23 cellular contexts compared by ENCODE assay signal in the genomic region with DNA sequence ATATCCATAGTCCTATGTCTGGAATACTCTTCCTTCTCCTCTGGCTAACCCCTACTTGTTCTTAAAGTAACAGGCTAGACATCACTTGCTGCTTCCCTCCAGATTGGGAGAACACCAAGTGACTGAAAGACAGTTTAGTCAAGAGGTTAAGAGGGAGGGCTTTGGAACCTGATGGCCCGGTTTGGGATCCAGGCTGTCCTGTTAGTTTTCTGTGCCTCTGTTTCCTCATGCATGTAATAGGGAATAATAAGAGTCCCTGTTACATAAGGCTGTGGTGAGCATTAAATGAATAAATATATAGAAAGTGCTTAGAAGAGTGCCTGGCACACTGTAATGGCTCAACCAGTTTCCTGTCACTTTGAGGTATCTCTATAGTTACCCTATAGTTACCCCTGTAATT.
"Had no signal": no experiment of that assay in that cellular context is flagged by ENCODE, and none has a peak within 500 bp of the region (broad histone marks: within the 10 kb centered on the region; RNA-seq: fewer than 3 reads in every experiment).

No MANE protein-coding gene starts in this region.

- H3K4me3 ChIP-seq: colonic mucosa, coronary artery, dorsolateral prefrontal cortex, esophagus muscularis mucosa, esophagus squamous epithelium, gastrocnemius medialis, gastroesophageal sphincter, heart left ventricle, heart right ventricle had no signal

- H3K36me3 ChIP-seq: colonic mucosa, gastrocnemius medialis had no signal

- H3K27ac ChIP-seq: colonic mucosa, coronary artery, dorsolateral prefrontal cortex, epithelial cell of prostate, esophagus muscularis mucosa, foreskin keratinocyte, gastrocnemius medialis, gastroesophageal sphincter, heart left ventricle, heart right ventricle had no signal

- H3K27me3 ChIP-seq: colonic mucosa, dorsolateral prefrontal cortex, esophagus muscularis mucosa, esophagus squamous epithelium, foreskin keratinocyte, gastrocnemius medialis, gastroesophageal sphincter, heart left ventricle, heart right ventricle had no signal

- H3K9me3 ChIP-seq: colonic mucosa, esophagus muscularis mucosa, esophagus squamous epithelium, gastrocnemius medialis, gastroesophageal sphincter, heart left ventricle, heart right ventricle had no signal

- H3K4me1 ChIP-seq: colonic mucosa, esophagus muscularis mucosa, foreskin keratinocyte, gastrocnemius medialis, gastroesophageal sphincter, heart left ventricle, heart right ventricle had no signal

- ATAC-seq: effector memory CD8-positive, alpha-beta T cell; foreskin keratinocyte; gastrocnemius medialis; gastroesophageal sphincter; heart left ventricle; heart right ventricle had no signal

- DNase-seq: colonic mucosa; cortex of kidney; dermis blood vessel endothelial cell; dorsolateral prefrontal cortex; effector CD4-positive, alpha-beta T cell; effector CD8-positive, alpha-beta T cell; effector memory CD4-positive, alpha-beta T cell; effector memory CD8-positive, alpha-beta T cell; endodermal cell; erythroblast; esophagus squamous epithelium; foreskin fibroblast; foreskin melanocyte; gastrocnemius medialis; glutamatergic neuron; head of caudate nucleus; heart left ventricle; heart right ventricle had no signal
